8 cellular contexts compared by ENCODE assay signal in genomic region chr5:89457411-89458329, GRCh38.
DNase-seq lines count a peak whose midpoint lies in the region; ATAC-seq and TF ChIP-seq lines count a peak whose summit lies in the region.

No MANE protein-coding gene starts in this region.

- H3F3A ChIP-seq in neural progenitor cell (ENCODE audit: low read depth): no peaks in the 10 kb centered on the region

- no peaks in the 10 kb centered on the region for H3K9me3 ChIP-seq in stomach smooth muscle (ENCODE audit: control insufficient read depth in 2 of 2, low read length in 2 of 2)
- H3K9me3 ChIP-seq in neural progenitor cell (ENCODE audit: low read depth): no peaks in the 10 kb centered on the region

- no peaks in the 10 kb centered on the region for H3K4me1 ChIP-seq in stomach smooth muscle (ENCODE audit: control insufficient read depth, insufficient read depth, low read length)
- no peaks in the 10 kb centered on the region for H3K4me1 ChIP-seq in neural progenitor cell

- H3K36me3 Mint-ChIP-seq in neural progenitor cell: no peaks in the 10 kb centered on the region

- no peak overlapping the region for H3K4me2 ChIP-seq in neural progenitor cell

- no peak overlapping the region for H3K27ac Mint-ChIP-seq in neural progenitor cell

- H3K4me3 Mint-ChIP-seq in neural progenitor cell: no peak overlapping the region

- H3K9ac ChIP-seq in stomach smooth muscle (ENCODE audit: low read length in 2 of 2): no peak overlapping the region
- no peak overlapping the region for H3K9ac ChIP-seq in neural progenitor cell

- H2AFZ ChIP-seq in neural progenitor cell (replicated peaks): no peak overlapping the region

- H3K4me3 ChIP-seq in stomach smooth muscle (ENCODE audit: low read length in 2 of 2) (peak overlapping the region in 1 of 2 donors; percentile 23), neural progenitor cell (no peak overlapping the region)

- H3K27ac ChIP-seq in stomach smooth muscle (ENCODE audit: low read length) (peak overlapping the region; percentile 3), neural progenitor cell (no peak overlapping the region)

- no peaks in the 10 kb centered on the region for H3K4me1 Mint-ChIP-seq in neural progenitor cell

- H4K20me1 ChIP-seq in neural progenitor cell (ENCODE audit: low read depth): no peaks in the 10 kb centered on the region

- no peaks in the 10 kb centered on the region for H3K36me3 ChIP-seq in stomach smooth muscle (ENCODE audit: control insufficient read depth in 2 of 2, insufficient read depth in 2 of 2, low read length in 2 of 2)
- H3K36me3 ChIP-seq in neural progenitor cell: no peaks in the 10 kb centered on the region

- no peaks in the 10 kb centered on the region for H3K9me3 Mint-ChIP-seq in neural progenitor cell

- intact Hi-C loops in Right ventricle myocardium inferior (cut with DNase I): loop anchor here (5.0 kb wide), 1 partner anchor 575 kb away; the partner anchor contains the start of gene MEF2C

- ATAC-seq in Right ventricle myocardium inferior: peak; percentile 97
- ATAC-seq in GM21528 (IDR thresholded peaks at IDR 0.05; ENCODE audit: low FRiP score, unreplicated experiment): no peak

- no peaks in the 10 kb centered on the region for H3K79me2 ChIP-seq in neural progenitor cell (ENCODE audit: low read depth)

- no peaks in the 10 kb centered on the region for H3K27me3 ChIP-seq in stomach smooth muscle (ENCODE audit: control insufficient read depth in 1 of 2, insufficient read depth in 2 of 2, low read length in 2 of 2)
- H3K27me3 ChIP-seq in neural progenitor cell: no peaks in the 10 kb centered on the region

- DNase-seq in HT1080 (ENCODE audit: low read depth): peak; percentile 96
- DNase-seq in SW 1271 (lab: John Stamatoyannopoulos, UW): peak; percentile 50 to 78
- DNase-seq in Right ventricle myocardium inferior (ENCODE audit: missing footprints): no peak
- DNase-seq in NCI-H774 (lab: John Stamatoyannopoulos, UW): no peak
- no peak for DNase-seq in stimulated activated CD4-positive, alpha-beta T cell treated with anti-CD3 and anti-CD28 coated beads, Interleukin-12 subunit alpha, Interleukin-12 subunit beta, amount 100 ng/mL, for 4 hours
- no peak for DNase-seq in neural progenitor cell (ENCODE audit: low spot score)

- TF ChIP-seq CTCF in neural progenitor cell (IDR thresholded peaks at IDR 0.05): no peak

- H3K27me3 Mint-ChIP-seq in neural progenitor cell (ENCODE audit: insufficient read depth, low read depth): no peaks in the 10 kb centered on the region

Comparison
In these comparisons a context has a peak if more than half of its experiments do, and no peak if none do; other contexts are left out.
1. DNase-seq: peak in HT1080 (single experiment) and SW 1271 (2 of 2); none in Right ventricle myocardium inferior (single experiment), NCI-H774 (single experiment), stimulated activated CD4-positive, alpha-beta T cell treated with anti-CD3 and anti-CD28 coated beads, Interleukin-12 subunit alpha, Interleukin-12 subunit beta, amount 100 ng/mL, for 4 hours (single experiment) and neural progenitor cell (single experiment).